ENCODE assay signal across 8 cellular contexts in genomic region chr2:219229375-219230200, GRCh38. TPM values are rescaled to one million over a fixed set of nuclear protein-coding genes. Genes with fewer than 3 reads are reported as not detected.
A peak's percentile ranks its signal among the peaks of the same experiment; 100 is the strongest.
DNase-seq lines count a peak whose midpoint lies in the region; ATAC-seq, FAIRE-seq and TF ChIP-seq lines count a peak whose summit lies in the region.

Gene ANKZF1 (plus strand): TSS chr2:219229806. CDS start chr2:219230258, 452 bp downstream.
Gene ATG9A (minus strand): TSS chr2:219229636. CDS start chr2:219228024, 1,612 bp downstream.

- peak; percentile 97 for ATAC-seq in HG02763 (IDR thresholded peaks at IDR 0.05; ENCODE audit: unreplicated experiment)
- peak; percentile 98 for ATAC-seq in activated naive CD8-positive, alpha-beta T cell treated with anti-CD3 and anti-CD28 coated beads, Interleukin-2, amount 50 U/mL, for 24 hours
- peak; percentile 99 for ATAC-seq in Right ventricle myocardium inferior
- ATAC-seq in pancreas, result peak; percentile 96 to 98 (median 97)

- no peaks in the 10 kb centered on the region for H3K27me3 Mint-ChIP-seq in activated naive CD8-positive, alpha-beta T cell treated with anti-CD3 and anti-CD28 coated beads, Interleukin-2, amount 50 U/mL, for 24 hours

- H3K4me1 ChIP-seq in pancreas (peaks cover 12 to 21% (median 16%) of the 10 kb centered on the region in 3 donors), tibial artery (peaks cover 5 to 44% (median 26%) of the 10 kb centered on the region in 4 donors)

- H3K36me3 Mint-ChIP-seq in activated naive CD8-positive, alpha-beta T cell treated with anti-CD3 and anti-CD28 coated beads, Interleukin-2, amount 50 U/mL, for 24 hours (ENCODE audit: low read depth), result peaks cover 49% of the 10 kb centered on the region

- H3K9me3 Mint-ChIP-seq in activated naive CD8-positive, alpha-beta T cell treated with anti-CD3 and anti-CD28 coated beads, Interleukin-2, amount 50 U/mL, for 24 hours, result no peaks in the 10 kb centered on the region

- H3K9me3 ChIP-seq in pancreas (no peaks in the 10 kb centered on the region), tibial artery (no peaks in the 10 kb centered on the region)

- H3K4me1 Mint-ChIP-seq in activated naive CD8-positive, alpha-beta T cell treated with anti-CD3 and anti-CD28 coated beads, Interleukin-2, amount 50 U/mL, for 24 hours, result peaks cover 41% of the 10 kb centered on the region

- peak within 1 kb of the TSS; percentile 91 to 95 (median 92) for H3K27ac ChIP-seq in pancreas
- peak within 1 kb of the TSS; percentile 93 to 96 for H3K27ac ChIP-seq in tibial artery

- H3K27me3 ChIP-seq in pancreas (no peaks in the 10 kb centered on the region), tibial artery (no peaks in the 10 kb centered on the region)

- H3K36me3 ChIP-seq in pancreas (peaks cover 3 to 40% (median 28%) of the 10 kb centered on the region in 3 donors), tibial artery (peaks cover 39 to 54% (median 54%) of the 10 kb centered on the region in 3 donors)

- peak; percentile 67 for FAIRE-seq in pancreas (lab: Jason Lieb, UNC)

- peak within 1 kb of the TSS; percentile 96 for H3K4me3 ChIP-seq in GM12865 (ENCODE audit: low read depth, low read length)
- peak within 1 kb of the TSS; percentile 58 to 89 (median 76) for H3K4me3 ChIP-seq in pancreas
- peak within 1 kb of the TSS; percentile 62 to 77 for H3K4me3 ChIP-seq in tibial artery

- intact Hi-C loops in Right ventricle myocardium inferior (cut with DNase I) (loop anchor here (2.0 to 5.0 kb wide), 2 partner anchors 23 to 48 kb away; partner anchors contain the start of genes DNAJB2 and ZFAND2B), pancreas (cut with DNase I) (no loop called here), tibial artery (cut with DNase I; ENCODE audit: low total_unique reads) (loop anchor here (2.0 to 10.0 kb wide), 2 partner anchors 15 to 65 kb away; partner anchors contain the start of genes GLB1L and STK16)

- peak within 1 kb of the TSS; percentile 100 for H3K4me3 Mint-ChIP-seq in activated naive CD8-positive, alpha-beta T cell treated with anti-CD3 and anti-CD28 coated beads, Interleukin-2, amount 50 U/mL, for 24 hours

- DNase-seq in GM12865 (ENCODE audit: low read depth) (peak; percentile 98), NCI-H1417 treated with DMSO at 0.1 percent for 48 hours (lab: John Stamatoyannopoulos, UW) (peak; percentile 94), SW480 (ENCODE audit: low spot score) (peak; percentile 99), Right ventricle myocardium inferior (ENCODE audit: missing footprints) (peak; percentile 99), pancreas (peak; percentile 92 to 99 (median 99)), tibial artery (peak; percentile 99 to 100)
- peak; percentile 97 for DNase-seq in activated naive CD8-positive, alpha-beta T cell treated with anti-CD3 and anti-CD28 coated beads, Interleukin-2, amount 50 U/mL, for 24 hours

- TF ChIP-seq CTCF in GM12865 (IDR thresholded peaks at IDR 0.05; ENCODE audit: insufficient read depth, low read depth, low read length, missing control alignments), result no peak
- no peak for TF ChIP-seq CTCF in pancreas (IDR thresholded peaks at IDR 0.05)
- TF ChIP-seq CTCF in tibial artery (IDR thresholded peaks at IDR 0.05), result peak in 1 of 2 experiments; percentile 32

- 0 to 1% methylated on average over 62 to 73 of the region's 73 CpGs for WGBS in pancreas, 2 donors

- peak within 1 kb of the TSS; percentile 100 for H3K27ac Mint-ChIP-seq in activated naive CD8-positive, alpha-beta T cell treated with anti-CD3 and anti-CD28 coated beads, Interleukin-2, amount 50 U/mL, for 24 hours

RNA-seq across cellular contexts. Expression of gene ANKZF1, which starts in this region (rescaled TPM):
- total RNA-seq in Right ventricle myocardium inferior, result 26.6 TPM
- 10 to 100 TPM; 17.7 to 36.5 (median 28.7) TPM for total RNA-seq in pancreas
- 10 to 100 TPM; 66.0 to 85.0 TPM for polyA plus RNA-seq in pancreas

RNA-seq across cellular contexts. Expression of gene ATG9A, which starts in this region (rescaled TPM):
- total RNA-seq in Right ventricle myocardium inferior (79.4 TPM), pancreas (10 to 100 TPM; 17.7 to 25.5 (median 20.5) TPM)
- 10 to 100 TPM; 12.1 to 19.2 TPM for polyA plus RNA-seq in pancreas

Comparison
In these comparisons a context has a peak if more than half of its experiments do, and no peak if none do; other contexts are left out.
1. Peak in every context shown above with its lines: DNase-seq, ATAC-seq, H3K4me3 ChIP-seq and H3K27ac ChIP-seq.
2. intact Hi-C loops: an anchor here in Right ventricle myocardium inferior (2.0 to 5.0 kb wide) and tibial artery (2.0 to 10.0 kb wide); none called in pancreas.